ENCODE assay signal across 19 cellular contexts in the genomic region with DNA sequence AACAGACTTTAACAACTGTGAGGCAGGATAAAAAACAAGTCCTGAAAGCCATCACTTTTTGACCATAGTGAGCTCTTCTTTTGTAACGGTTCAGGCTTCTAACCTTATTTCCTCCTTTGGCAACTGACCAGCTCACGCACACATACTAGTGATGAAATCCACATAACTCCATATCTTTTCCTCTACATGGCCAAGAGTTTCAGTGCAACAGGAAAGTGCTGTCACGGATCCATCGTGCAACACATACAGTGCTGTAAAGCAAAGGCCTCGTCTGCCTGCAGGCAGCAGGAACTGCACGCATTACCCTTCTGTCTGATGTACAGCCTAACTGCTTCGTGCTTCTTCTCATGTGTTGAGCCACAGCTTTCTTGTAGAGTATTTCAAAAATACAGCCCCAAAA.
A peak's percentile ranks its signal among the peaks of the same experiment; 100 is the strongest.
DNase-seq lines count a peak whose midpoint lies in the region; ATAC-seq and TF ChIP-seq lines count a peak whose summit lies in the region.
"Had no signal": no experiment of that assay in that cellular context is flagged by ENCODE, and none has a peak within 500 bp of the region (broad histone marks: within the 10 kb centered on the region; RNA-seq: fewer than 3 reads in every experiment).

No MANE protein-coding gene starts in this region.

- H3K4me3 ChIP-seq in AG10803 (ENCODE audit: low read length), result no peak overlapping the region
- H3K4me3 ChIP-seq in osteoblast (ENCODE audit: insufficient read depth, low read length), result no peak overlapping the region
- H3K4me3 ChIP-seq: GM23248 had no signal

- H3K4me1 ChIP-seq in osteoblast (ENCODE audit: insufficient read depth, low read length), result no peaks in the 10 kb centered on the region

- no peak overlapping the region for H2AFZ ChIP-seq in osteoblast (ENCODE audit: low read length)
- H2AFZ ChIP-seq: GM23248 had no signal

- H3K27ac ChIP-seq in osteoblast (ENCODE audit: low read depth, low read length), result no peak overlapping the region
- H3K27ac ChIP-seq: GM23248 had no signal

- H3K27me3 Mint-ChIP-seq in HFFc6 (ENCODE audit: insufficient read depth), result no peaks in the 10 kb centered on the region

- no peak overlapping the region for H3K4me3 Mint-ChIP-seq in HFFc6

- H4K20me1 ChIP-seq in osteoblast (ENCODE audit: insufficient read depth, low read length), result no peaks in the 10 kb centered on the region

- ATAC-seq in left ventricle myocardium superior, result peak; percentile 70

- no peak for TF ChIP-seq CTCF in AG10803 (conservative IDR thresholded peaks at IDR 0.05; ENCODE audit: low read length)
- TF ChIP-seq CTCF in HFFc6 (IDR thresholded peaks at IDR 0.05), result no peak
- no peak for TF ChIP-seq CTCF in osteoblast (IDR thresholded peaks at IDR 0.05; ENCODE audit: extremely low read depth, low read depth, low read length)
- TF ChIP-seq CTCF in GM10266 (IDR thresholded peaks at IDR 0.05; ENCODE audit: control insufficient read depth, insufficient read depth, low read depth, missing control alignments), result no peak

- H3K9me3 Mint-ChIP-seq in HFFc6, result no peaks in the 10 kb centered on the region

- H3K4me2 ChIP-seq in osteoblast (ENCODE audit: insufficient read depth, low read length), result no peak overlapping the region
- H3K4me2 ChIP-seq: SK-N-SH had no signal

- no peaks in the 10 kb centered on the region for H3K79me2 ChIP-seq in osteoblast (ENCODE audit: insufficient read depth, low read length)

- H3K4me1 Mint-ChIP-seq in HFFc6 (ENCODE audit: low read depth), result peaks cover 4% of the 10 kb centered on the region; the same call in 1 of the 2 replicates

- no peaks in the 10 kb centered on the region for H3K9me3 ChIP-seq in osteoblast (ENCODE audit: low read depth, low read length)
- H3K9me3 ChIP-seq: SK-N-SH had no signal

- DNase-seq in AG10803 (ENCODE audit: low read depth) (peak; percentile 1), HFFc6 (peak; percentile 11), dermis microvascular lymphatic vessel endothelial cell (ENCODE audit: low read depth in 2 of 2) (peak; percentile 80 to 86), left ventricle myocardium superior (no peak), osteoblast (ENCODE audit: insufficient read length, low spot score, missing footprints) (no peak), GM10266 (ENCODE audit: extremely low spot score) (no peak), NCI-H1092 (lab: John Stamatoyannopoulos, UW) (no peak)
- DNase-seq: DMS 273 treated with DMSO at 0.1 percent for 48 hours, GDM1, GM23248, HCEC 1CT, KBM-7, NCI-H1417, NCI-H187, NCI-H2227 treated with DMSO at 0.1 percent for 48 hours, NCI-H510A treated with DMSO at 0.1 percent for 48 hours, NCI-H774, SHP77 treated with DMSO at 0.1 percent for 48 hours, SK-N-SH had no signal

- no peaks in the 10 kb centered on the region for H3K27me3 ChIP-seq in osteoblast (ENCODE audit: insufficient read depth, low read length)

- no peaks in the 10 kb centered on the region for H3K36me3 Mint-ChIP-seq in HFFc6 (ENCODE audit: low read depth)

- no peaks in the 10 kb centered on the region for H3K36me3 ChIP-seq in osteoblast (ENCODE audit: insufficient read depth, low read length)

- H3K27ac Mint-ChIP-seq in HFFc6, result no peak overlapping the region

- intact Hi-C loops in left ventricle myocardium superior (cut with micrococcal nuclease), result no loop called here

Comparison
In these comparisons a context has a peak if more than half of its experiments do, and no peak if none do; other contexts are left out.
1. DNase-seq: peak in AG10803 (single experiment), HFFc6 (single experiment) and dermis microvascular lymphatic vessel endothelial cell (2 of 2); none in left ventricle myocardium superior (single experiment), osteoblast (single experiment), GM10266 (single experiment) and NCI-H1092 (single experiment).